Comparison of ENCODE assay signal across 1 cellular context in the genomic region with DNA sequence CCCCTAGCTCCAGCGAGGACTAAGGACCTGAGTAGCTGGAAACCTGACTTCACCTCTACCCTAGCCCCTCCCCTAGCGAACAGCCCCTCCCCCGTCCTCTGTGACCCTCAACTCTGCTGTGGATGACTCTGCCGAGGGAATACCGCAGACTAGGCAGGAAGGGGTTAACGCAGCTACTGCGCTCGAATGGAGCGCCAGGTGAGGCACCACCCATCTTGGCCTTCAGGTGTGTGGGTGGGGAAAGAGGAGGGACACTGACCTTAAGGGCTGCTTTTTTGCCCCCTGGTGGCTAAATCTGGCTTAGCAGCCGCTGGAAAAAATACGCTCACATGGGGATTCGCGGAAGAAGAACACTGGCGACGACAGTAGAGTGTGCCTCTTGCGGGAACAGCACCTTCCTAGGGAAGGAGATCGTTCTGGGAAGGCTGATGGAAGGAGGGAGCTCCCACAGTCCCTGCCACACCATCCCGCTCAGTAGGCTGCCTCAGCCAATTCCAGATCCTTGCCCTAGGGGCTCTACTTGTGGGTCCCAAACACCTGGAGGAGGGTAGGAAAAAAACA.
TF ChIP-seq lines count a peak whose summit lies in the region.

No MANE protein-coding gene starts in this region.

TF ChIP-seq in HepG2, 621 proteins besides CTCF, POLR2A, EP300 and RAD21 (continued from another document and continues in another):
- TF ChIP-seq, protein P1, sequence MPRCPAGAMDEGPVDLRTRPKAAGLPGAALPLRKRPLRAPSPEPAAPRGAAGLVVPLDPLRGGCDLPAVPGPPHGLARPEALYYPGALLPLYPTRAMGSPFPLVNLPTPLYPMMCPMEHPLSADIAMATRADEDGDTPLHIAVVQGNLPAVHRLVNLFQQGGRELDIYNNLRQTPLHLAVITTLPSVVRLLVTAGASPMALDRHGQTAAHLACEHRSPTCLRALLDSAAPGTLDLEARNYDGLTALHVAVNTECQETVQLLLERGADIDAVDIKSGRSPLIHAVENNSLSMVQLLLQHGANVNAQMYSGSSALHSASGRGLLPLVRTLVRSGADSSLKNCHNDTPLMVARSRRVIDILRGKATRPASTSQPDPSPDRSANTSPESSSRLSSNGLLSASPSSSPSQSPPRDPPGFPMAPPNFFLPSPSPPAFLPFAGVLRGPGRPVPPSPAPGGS (CRISPR knock-in tag; IDR thresholded peaks at IDR 0.05), result no peak
- TF ChIP-seq STAG1 (CRISPR knock-in tag; IDR thresholded peaks at IDR 0.05) (peak; percentile 74), ZSCAN25 (CRISPR knock-in tag; IDR thresholded peaks at IDR 0.05) (peak; percentile 68), SAP130 (CRISPR knock-in tag; IDR thresholded peaks at IDR 0.05; ENCODE audit: low read depth) (peak; percentile 64), TEF (CRISPR knock-in tag; IDR thresholded peaks at IDR 0.05) (no peak), SRSF4 (IDR thresholded peaks at IDR 0.05; ENCODE audit: low read depth, low read length, poor library complexity, severe bottlenecking) (no peak), RXRB (CRISPR knock-in tag; IDR thresholded peaks at IDR 0.05; ENCODE audit: borderline replicate concordance) (peak; percentile 52; the same call in 1 of the 2 replicates), ATF1 (CRISPR knock-in tag; IDR thresholded peaks at IDR 0.05) (no peak), HDAC2 (CRISPR knock-in tag; IDR thresholded peaks at IDR 0.05) (peak; percentile 24; the same call in 1 of the 2 replicates), KLF9 (CRISPR knock-in tag; IDR thresholded peaks at IDR 0.05; ENCODE audit: low read depth) (no peak), HCFC1 (IDR thresholded peaks at IDR 0.05; ENCODE audit: low read depth, low read length) (no peak), ARID5B (CRISPR knock-in tag; IDR thresholded peaks at IDR 0.05) (peak; percentile 31; the same call in 1 of the 2 replicates), ZFY (CRISPR knock-in tag; IDR thresholded peaks at IDR 0.05) (peak; percentile 36; the same call in 1 of the 2 replicates), TBL1XR1 (IDR thresholded peaks at IDR 0.05; ENCODE audit: borderline replicate concordance, low read length, partially characterized antibody) (no peak), KDM2A (CRISPR knock-in tag; IDR thresholded peaks at IDR 0.05; ENCODE audit: borderline replicate concordance, low read depth) (peak; percentile 53; the same call in 1 of the 2 replicates), HDAC1 (CRISPR knock-in tag; IDR thresholded peaks at IDR 0.05) (peak; percentile 69), PAF1 (CRISPR knock-in tag; IDR thresholded peaks at IDR 0.05) (no peak), NR2F6 (IDR thresholded peaks at IDR 0.05) (peak; percentile 59), NR2F6 (CRISPR knock-in tag; IDR thresholded peaks at IDR 0.05) (peak; percentile 64; the same call in 1 of the 2 replicates), RORA (CRISPR knock-in tag; IDR thresholded peaks at IDR 0.05) (no peak), CENPT (CRISPR knock-in tag; IDR thresholded peaks at IDR 0.05; ENCODE audit: low read depth) (no peak), MYC (CRISPR knock-in tag; IDR thresholded peaks at IDR 0.05; ENCODE audit: borderline replicate concordance) (peak; percentile 29; the same call in 1 of the 2 replicates), ZNF18 (CRISPR knock-in tag; IDR thresholded peaks at IDR 0.05; ENCODE audit: insufficient replicate concordance) (no peak), SRY (CRISPR knock-in tag; IDR thresholded peaks at IDR 0.05) (peak; percentile 23; the same call in 1 of the 2 replicates), ZNF225 (CRISPR knock-in tag; IDR thresholded peaks at IDR 0.05) (no peak), RBM22 (optimal IDR thresholded peaks at IDR 0.05; ENCODE audit: low read length) (no peak), NFYB (CRISPR knock-in tag; IDR thresholded peaks at IDR 0.05) (no peak), ZNF614 (CRISPR knock-in tag; IDR thresholded peaks at IDR 0.05; ENCODE audit: borderline replicate concordance) (peak; percentile 32; the same call in 1 of the 2 replicates), ZNF124 (CRISPR knock-in tag; IDR thresholded peaks at IDR 0.05) (0 out of 2 replicates have a peak, but pooled peaks have one; percentile 13), SALL1 (CRISPR knock-in tag; IDR thresholded peaks at IDR 0.05) (peak; percentile 69), SMAD9 (CRISPR knock-in tag; IDR thresholded peaks at IDR 0.05) (0 out of 2 replicates have a peak, but pooled peaks have one; percentile 45), TFDP2 (CRISPR knock-in tag; IDR thresholded peaks at IDR 0.05) (peak; percentile 29; the same call in 1 of the 2 replicates), ZNF704 (CRISPR knock-in tag; IDR thresholded peaks at IDR 0.05; ENCODE audit: borderline replicate concordance) (no peak), ELF1 (CRISPR knock-in tag; IDR thresholded peaks at IDR 0.05) (peak; percentile 32; the same call in 1 of the 2 replicates), KDM6A (CRISPR knock-in tag; IDR thresholded peaks at IDR 0.05; ENCODE audit: low read depth) (no peak)
- TF ChIP-seq, protein P2, sequence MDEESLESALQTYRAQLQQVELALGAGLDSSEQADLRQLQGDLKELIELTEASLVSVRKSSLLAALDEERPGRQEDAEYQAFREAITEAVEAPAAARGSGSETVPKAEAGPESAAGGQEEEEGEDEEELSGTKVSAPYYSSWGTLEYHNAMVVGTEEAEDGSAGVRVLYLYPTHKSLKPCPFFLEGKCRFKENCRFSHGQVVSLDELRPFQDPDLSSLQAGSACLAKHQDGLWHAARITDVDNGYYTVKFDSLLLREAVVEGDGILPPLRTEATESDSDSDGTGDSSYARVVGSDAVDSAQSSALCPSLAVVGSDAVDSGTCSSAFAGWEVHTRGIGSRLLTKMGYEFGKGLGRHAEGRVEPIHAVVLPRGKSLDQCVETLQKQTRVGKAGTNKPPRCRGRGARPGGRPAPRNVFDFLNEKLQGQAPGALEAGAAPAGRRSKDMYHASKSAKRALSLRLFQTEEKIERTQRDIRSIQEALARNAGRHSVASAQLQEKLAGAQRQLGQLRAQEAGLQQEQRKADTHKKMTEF (CRISPR knock-in tag; IDR thresholded peaks at IDR 0.05), result peak; percentile 15; the same call in 1 of the 2 replicates
- TF ChIP-seq, protein P3, sequence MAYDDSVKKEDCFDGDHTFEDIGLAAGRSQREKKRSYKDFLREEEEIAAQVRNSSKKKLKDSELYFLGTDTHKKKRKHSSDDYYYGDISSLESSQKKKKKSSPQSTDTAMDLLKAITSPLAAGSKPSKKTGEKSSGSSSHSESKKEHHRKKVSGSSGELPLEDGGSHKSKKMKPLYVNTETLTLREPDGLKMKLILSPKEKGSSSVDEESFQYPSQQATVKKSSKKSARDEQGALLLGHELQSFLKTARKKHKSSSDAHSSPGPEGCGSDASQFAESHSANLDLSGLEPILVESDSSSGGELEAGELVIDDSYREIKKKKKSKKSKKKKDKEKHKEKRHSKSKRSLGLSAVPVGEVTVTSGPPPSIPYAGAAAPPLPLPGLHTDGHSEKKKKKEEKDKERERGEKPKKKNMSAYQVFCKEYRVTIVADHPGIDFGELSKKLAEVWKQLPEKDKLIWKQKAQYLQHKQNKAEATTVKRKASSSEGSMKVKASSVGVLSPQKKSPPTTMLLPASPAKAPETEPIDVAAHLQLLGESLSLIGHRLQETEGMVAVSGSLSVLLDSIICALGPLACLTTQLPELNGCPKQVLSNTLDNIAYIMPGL (CRISPR knock-in tag; IDR thresholded peaks at IDR 0.05; ENCODE audit: borderline replicate concordance in 1 of 2, low read depth in 1 of 2), result peak; percentile 55 to 68; a peak in 3 of 4 replicates
- TF ChIP-seq, protein P4, sequence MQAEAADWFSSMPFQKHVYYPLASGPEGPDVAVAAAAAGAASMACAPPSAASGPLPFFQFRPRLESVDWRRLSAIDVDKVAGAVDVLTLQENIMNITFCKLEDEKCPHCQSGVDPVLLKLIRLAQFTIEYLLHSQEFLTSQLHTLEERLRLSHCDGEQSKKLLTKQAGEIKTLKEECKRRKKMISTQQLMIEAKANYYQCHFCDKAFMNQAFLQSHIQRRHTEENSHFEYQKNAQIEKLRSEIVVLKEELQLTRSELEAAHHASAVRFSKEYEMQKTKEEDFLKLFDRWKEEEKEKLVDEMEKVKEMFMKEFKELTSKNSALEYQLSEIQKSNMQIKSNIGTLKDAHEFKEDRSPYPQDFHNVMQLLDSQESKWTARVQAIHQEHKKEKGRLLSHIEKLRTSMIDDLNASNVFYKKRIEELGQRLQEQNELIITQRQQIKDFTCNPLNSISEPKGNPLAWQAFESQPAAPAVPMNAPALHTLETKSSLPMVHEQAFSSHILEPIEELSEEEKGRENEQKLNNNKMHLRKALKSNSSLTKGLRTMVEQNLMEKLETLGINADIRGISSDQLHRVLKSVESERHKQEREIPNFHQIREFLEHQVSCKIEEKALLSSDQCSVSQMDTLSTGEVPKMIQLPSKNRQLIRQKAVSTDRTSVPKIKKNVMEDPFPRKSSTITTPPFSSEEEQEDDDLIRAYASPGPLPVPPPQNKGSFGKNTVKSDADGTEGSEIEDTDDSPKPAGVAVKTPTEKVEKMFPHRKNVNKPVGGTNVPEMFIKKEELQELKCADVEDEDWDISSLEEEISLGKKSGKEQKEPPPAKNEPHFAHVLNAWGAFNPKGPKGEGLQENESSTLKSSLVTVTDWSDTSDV (CRISPR knock-in tag; IDR thresholded peaks at IDR 0.05), result no peak
- TF ChIP-seq, protein P5, sequence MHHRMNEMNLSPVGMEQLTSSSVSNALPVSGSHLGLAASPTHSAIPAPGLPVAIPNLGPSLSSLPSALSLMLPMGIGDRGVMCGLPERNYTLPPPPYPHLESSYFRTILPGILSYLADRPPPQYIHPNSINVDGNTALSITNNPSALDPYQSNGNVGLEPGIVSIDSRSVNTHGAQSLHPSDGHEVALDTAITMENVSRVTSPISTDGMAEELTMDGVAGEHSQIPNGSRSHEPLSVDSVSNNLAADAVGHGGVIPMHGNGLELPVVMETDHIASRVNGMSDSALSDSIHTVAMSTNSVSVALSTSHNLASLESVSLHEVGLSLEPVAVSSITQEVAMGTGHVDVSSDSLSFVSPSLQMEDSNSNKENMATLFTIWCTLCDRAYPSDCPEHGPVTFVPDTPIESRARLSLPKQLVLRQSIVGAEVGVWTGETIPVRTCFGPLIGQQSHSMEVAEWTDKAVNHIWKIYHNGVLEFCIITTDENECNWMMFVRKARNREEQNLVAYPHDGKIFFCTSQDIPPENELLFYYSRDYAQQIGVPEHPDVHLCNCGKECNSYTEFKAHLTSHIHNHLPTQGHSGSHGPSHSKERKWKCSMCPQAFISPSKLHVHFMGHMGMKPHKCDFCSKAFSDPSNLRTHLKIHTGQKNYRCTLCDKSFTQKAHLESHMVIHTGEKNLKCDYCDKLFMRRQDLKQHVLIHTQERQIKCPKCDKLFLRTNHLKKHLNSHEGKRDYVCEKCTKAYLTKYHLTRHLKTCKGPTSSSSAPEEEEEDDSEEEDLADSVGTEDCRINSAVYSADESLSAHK (CRISPR knock-in tag; IDR thresholded peaks at IDR 0.05; ENCODE audit: borderline replicate concordance), result no peak
